In genomic region chr5:30100929-30101328, GRCh38 we compare ENCODE assay signal across 20 cellular contexts.
DNase-seq lines count a peak whose midpoint lies in the region; ATAC-seq and TF ChIP-seq lines count a peak whose summit lies in the region.
"Had no signal": no experiment of that assay in that cellular context is flagged by ENCODE, and none has a peak within 500 bp of the region (broad histone marks: within the 10 kb centered on the region; RNA-seq: fewer than 3 reads in every experiment).

No MANE protein-coding gene starts in this region.

- H3K4ac ChIP-seq in mesendoderm (ENCODE audit: low read depth, low read length): no peak overlapping the region

- no peak for ATAC-seq in GM23338
- ATAC-seq: gastrocnemius medialis; natural killer cell treated with Interleukin-12 subunit alpha and Interleukin-12 subunit beta and Interleukin-15 and Interleukin-18, amount 100 ng/mL, for 72 hours; stimulated activated naive CD8-positive, alpha-beta T cell treated with anti-CD3 and anti-CD28 coated beads, Interleukin-15, Interleukin-2, amounts not matched to agents 100 U/mL and 50 U/mL, for 24 hours had no signal

- no peaks in the 10 kb centered on the region for H3K9me2 ChIP-seq in GM23338 (ENCODE audit: insufficient read depth)

- H3K9me3 Mint-ChIP-seq in GM23338: no peaks in the 10 kb centered on the region

- H3K4me3 Mint-ChIP-seq in GM23338: no peak overlapping the region
- H3K4me3 Mint-ChIP-seq: B cell; natural killer cell treated with Interleukin-12 subunit alpha and Interleukin-12 subunit beta and Interleukin-15 and Interleukin-18, amount 100 ng/mL, for 72 hours; T-helper 1 cell treated with Interleukin-12 subunit alpha and Interleukin-12 subunit beta and Interleukin-4 antibody, amounts not matched to agents 30 μg/mL and 1 μg/mL, for 36 hours had no signal

- no peak for TF ChIP-seq CTCF in GM23338 (conservative IDR thresholded peaks at IDR 0.05; ENCODE audit: low read depth in 2 of 2)

- peak overlapping the region; percentile 37; the same call in 1 of the 2 replicates for H3K27ac Mint-ChIP-seq in GM23338
- H3K27ac Mint-ChIP-seq: B cell; natural killer cell treated with Interleukin-12 subunit alpha and Interleukin-12 subunit beta and Interleukin-15 and Interleukin-18, amount 100 ng/mL, for 72 hours; T-helper 1 cell treated with Interleukin-12 subunit alpha and Interleukin-12 subunit beta and Interleukin-4 antibody, amounts not matched to agents 30 μg/mL and 1 μg/mL, for 36 hours had no signal

- H3K36me3 Mint-ChIP-seq in GM23338 (ENCODE audit: low read depth): no peaks in the 10 kb centered on the region; the same call in 2 of the 3 replicates

- H2BK120ac ChIP-seq in mesendoderm (ENCODE audit: low read depth, low read length): no peak overlapping the region

- H3K36me3 ChIP-seq in GM23338 (ENCODE audit: insufficient read depth) (no peaks in the 10 kb centered on the region), mesendoderm (ENCODE audit: control insufficient read depth, insufficient read depth, low read length) (no peaks in the 10 kb centered on the region)
- H3K36me3 ChIP-seq: adrenal gland, gastrocnemius medialis, tibial artery had no signal

- no peak overlapping the region for H4K8ac ChIP-seq in mesendoderm (ENCODE audit: low read depth, low read length)

- H3K4me1 ChIP-seq in GM23338 (ENCODE audit: insufficient read depth) (peaks cover 23% of the 10 kb centered on the region), mesendoderm (ENCODE audit: control insufficient read depth, low read depth, low read length) (no peaks in the 10 kb centered on the region)
- H3K4me1 ChIP-seq: adrenal gland, gastrocnemius medialis had no signal

- no peaks in the 10 kb centered on the region for H4K20me1 ChIP-seq in GM23338 (replicated peaks; ENCODE audit: insufficient read depth)

- H2BK5ac ChIP-seq in mesendoderm (ENCODE audit: low read length): no peak overlapping the region

- H2BK15ac ChIP-seq in mesendoderm (replicated peaks; ENCODE audit: low read depth): no peak overlapping the region

- H3K23ac ChIP-seq in mesendoderm (ENCODE audit: low read length): no peak overlapping the region

- no peaks in the 10 kb centered on the region for H3K27me3 ChIP-seq in GM23338 (ENCODE audit: insufficient read depth)
- H3K27me3 ChIP-seq in mesendoderm (ENCODE audit: insufficient read depth, low read length, poor library complexity): no peaks in the 10 kb centered on the region
- H3K27me3 ChIP-seq: adrenal gland, gastrocnemius medialis, tibial artery had no signal

- H3K79me1 ChIP-seq in mesendoderm (ENCODE audit: low read length): no peaks in the 10 kb centered on the region

- H3K9ac ChIP-seq in mesendoderm (ENCODE audit: low read length): no peak overlapping the region

- no peak overlapping the region for H3K18ac ChIP-seq in mesendoderm (ENCODE audit: low read length)

- H3K79me2 ChIP-seq in GM23338 (replicated peaks; ENCODE audit: insufficient read depth) (no peaks in the 10 kb centered on the region), mesendoderm (ENCODE audit: control insufficient read depth, insufficient read depth, low read length) (no peaks in the 10 kb centered on the region)

- peaks cover 22% of the 10 kb centered on the region for H3K4me1 Mint-ChIP-seq in GM23338
- H3K4me1 Mint-ChIP-seq: B cell had no signal

- no peak overlapping the region for H4K5ac ChIP-seq in mesendoderm (ENCODE audit: low read length)

- WGBS in mesendoderm (ENCODE audit: extremely low coverage, insufficient coverage, low lambda C conversion rate): no CpG with 5 or more reads among the region's 2 CpGs

- DNase-seq in GM23338 (ENCODE audit: low spot score): peak; percentile 7
- DNase-seq in NAMALWA (ENCODE audit: low spot score): peak; percentile 24
- DNase-seq in SHP77 (lab: John Stamatoyannopoulos, UW): peak; percentile 87 to 94
- peak; percentile 20 for DNase-seq in mesendoderm
- DNase-seq in NCI-H1436 treated with DMSO at 0.1 percent for 48 hours (lab: John Stamatoyannopoulos, UW): no peak
- DNase-seq in retina: no peak
- no peak for DNase-seq in HPDE6-E6E7 (ENCODE audit: extremely low spot score)
- DNase-seq: activated effector memory CD4-positive, alpha-beta T cell treated with anti-CD3 and anti-CD28 coated beads, Interleukin-2, amount 50 U/mL, for 16 hours; adrenal gland; caudate nucleus; gastrocnemius medialis; HCEC 1CT; Kasumi-1; posterior cingulate gyrus; stimulated activated CD4-positive, alpha-beta T cell treated with anti-CD3 and anti-CD28 coated beads, Interleukin-2, amount 100 ng/mL, for 24 hours; stimulated activated naive CD8-positive, alpha-beta T cell treated with anti-CD3 and anti-CD28 coated beads, Interleukin-15, Interleukin-2, amounts not matched to agents 100 U/mL and 50 U/mL, for 24 hours; tibial artery had no signal

- peaks cover 2% of the 10 kb centered on the region for H3K27me3 Mint-ChIP-seq in GM23338 (ENCODE audit: insufficient read depth, low read depth, poor library complexity)
- H3K27me3 Mint-ChIP-seq: B cell; natural killer cell treated with Interleukin-12 subunit alpha and Interleukin-12 subunit beta and Interleukin-15 and Interleukin-18, amount 100 ng/mL, for 72 hours had no signal

- no peak overlapping the region for H2AK5ac ChIP-seq in mesendoderm (ENCODE audit: low read length)

- H3F3A ChIP-seq in GM23338 (replicated peaks; ENCODE audit: low read depth): no peaks in the 10 kb centered on the region

- no peak overlapping the region for H3K56ac ChIP-seq in mesendoderm (ENCODE audit: low read length)

- peak overlapping the region; percentile 45; the same call in 1 of the 2 replicates for H2AFZ ChIP-seq in GM23338

- peak overlapping the region; percentile 73 for H3K27ac ChIP-seq in GM23338 (ENCODE audit: low read depth)
- H3K27ac ChIP-seq in mesendoderm (ENCODE audit: low read depth, low read length): no peak overlapping the region
- H3K27ac ChIP-seq: adrenal gland, gastrocnemius medialis, tibial artery had no signal

- H3K4me3 ChIP-seq in GM23338 (no peak overlapping the region), mesendoderm (ENCODE audit: low read length) (no peak overlapping the region)
- H3K4me3 ChIP-seq: adrenal gland, gastrocnemius medialis, tibial artery had no signal

- H3K4me2 ChIP-seq in GM23338: 0 out of 2 replicates have a peak overlapping the region, but pooled peaks have one; percentile 35
- H3K4me2 ChIP-seq in mesendoderm (ENCODE audit: low read length): no peak overlapping the region

TF ChIP-seq in GM23338, 12 proteins besides CTCF, POLR2A, EP300 and RAD21 (continues in another document):
- TF ChIP-seq ZNF331 (CRISPR knock-in tag; IDR thresholded peaks at IDR 0.05; ENCODE audit: low read depth) (no peak), NANOG (IDR thresholded peaks at IDR 0.05; ENCODE audit: borderline replicate concordance) (no peak), ETS1 (IDR thresholded peaks at IDR 0.05) (no peak), POLR2AphosphoS5 (IDR thresholded peaks at IDR 0.05; ENCODE audit: low read depth) (no peak)

Comparison
In these comparisons a context has a peak if more than half of its experiments do, and no peak if none do; other contexts are left out.
1. DNase-seq: peak in GM23338 (single experiment), NAMALWA (single experiment), SHP77 (2 of 2) and mesendoderm (single experiment); none in NCI-H1436 treated with DMSO at 0.1 percent for 48 hours (single experiment), retina (single experiment) and HPDE6-E6E7 (single experiment).